9 cellular contexts compared by ENCODE assay signal in the genomic region with DNA sequence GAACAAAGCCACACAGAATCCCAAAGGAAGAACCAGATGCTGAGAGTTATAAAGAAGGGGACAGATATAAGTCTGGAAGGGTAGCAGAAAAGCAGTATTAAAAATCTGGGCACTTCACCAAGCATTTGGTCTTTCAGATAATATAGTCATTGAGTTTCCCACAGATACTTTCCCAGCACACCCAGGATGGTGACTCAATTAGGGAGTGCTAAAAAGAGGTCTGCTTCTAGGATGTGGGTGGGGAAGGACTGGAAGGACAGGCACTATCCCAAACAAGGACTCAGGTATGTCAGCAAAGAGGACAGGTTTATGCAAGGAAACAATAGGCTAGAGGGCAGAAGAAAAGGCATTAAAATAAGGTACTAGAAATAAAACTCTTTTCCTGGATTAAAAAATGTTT. TPM values are rescaled to one million over a fixed set of nuclear protein-coding genes. Genes with fewer than 3 reads are reported as not detected.
A peak's percentile ranks its signal among the peaks of the same experiment; 100 is the strongest.
DNase-seq lines count a peak whose midpoint lies in the region; ATAC-seq and TF ChIP-seq lines count a peak whose summit lies in the region.
"Had no signal": no experiment of that assay in that cellular context is flagged by ENCODE, and none has a peak within 500 bp of the region (broad histone marks: within the 10 kb centered on the region; RNA-seq: fewer than 3 reads in every experiment).

No MANE protein-coding gene starts in this region.

- H3K27me3 ChIP-seq in breast epithelium (no peaks in the 10 kb centered on the region), layer of hippocampus (ENCODE audit: control insufficient read depth, insufficient read depth, low read length) (no peaks in the 10 kb centered on the region)

- DNase-seq in NCI-H1092 treated with DMSO at 0.1 percent for 48 hours (lab: John Stamatoyannopoulos, UW) (peak; percentile 13), NCI-H1092 (lab: John Stamatoyannopoulos, UW) (no peak), breast epithelium (ENCODE audit: low spot score in 2 of 2) (no peak), superior temporal gyrus (ENCODE audit: extremely low spot score) (peak; percentile 23), UCSD-AML1 (lab: John Stamatoyannopoulos, UW; ENCODE audit: unreplicated experiment) (no peak), NCI-H128 (lab: John Stamatoyannopoulos, UW; ENCODE audit: unreplicated experiment) (no peak)

- peaks cover 0 to 3% of the 10 kb centered on the region in 2 donors for H3K4me1 ChIP-seq in breast epithelium
- H3K4me1 ChIP-seq: A549 had no signal

- no peak for TF ChIP-seq CTCF in breast epithelium (IDR thresholded peaks at IDR 0.05)

- peak overlapping the region; percentile 85 to 87 for H3K27ac ChIP-seq in breast epithelium
- peak overlapping the region; percentile 58 for H3K27ac ChIP-seq in layer of hippocampus (ENCODE audit: low read depth, low read length)
- H3K27ac ChIP-seq: A549 had no signal

- no peaks in the 10 kb centered on the region for H3K36me3 ChIP-seq in breast epithelium

- no peak for TF ChIP-seq POLR2A in breast epithelium (IDR thresholded peaks at IDR 0.05)

- ATAC-seq in HG02981 (IDR thresholded peaks at IDR 0.05; ENCODE audit: unreplicated experiment) = no peak
- ATAC-seq: A549 had no signal

- H3K9me3 ChIP-seq in breast epithelium = no peaks in the 10 kb centered on the region

- intact Hi-C loops in breast epithelium (cut with DNase I; ENCODE audit: low total_unique reads) = loop anchor here (10.0 kb wide), 1 partner anchor 135 kb away; a partner anchor contains a TSS

- no peak overlapping the region for H3K4me3 ChIP-seq in breast epithelium
- H3K4me3 ChIP-seq: A549 had no signal

RNA-seq across cellular contexts. Expression of a gene that starts 59.3 kb away (rescaled TPM):
- 10 to 100 TPM; 58.8 to 64.8 (median 63.6) TPM for total RNA-seq in breast epithelium

Comparison
In these comparisons a context has a peak if more than half of its experiments do, and no peak if none do; other contexts are left out.
1. DNase-seq: peak in NCI-H1092 treated with DMSO at 0.1 percent for 48 hours (single experiment) and superior temporal gyrus (single experiment); none in NCI-H1092 (single experiment), breast epithelium (0 of 2), UCSD-AML1 (single experiment) and NCI-H128 (single experiment).